In the genomic region with DNA sequence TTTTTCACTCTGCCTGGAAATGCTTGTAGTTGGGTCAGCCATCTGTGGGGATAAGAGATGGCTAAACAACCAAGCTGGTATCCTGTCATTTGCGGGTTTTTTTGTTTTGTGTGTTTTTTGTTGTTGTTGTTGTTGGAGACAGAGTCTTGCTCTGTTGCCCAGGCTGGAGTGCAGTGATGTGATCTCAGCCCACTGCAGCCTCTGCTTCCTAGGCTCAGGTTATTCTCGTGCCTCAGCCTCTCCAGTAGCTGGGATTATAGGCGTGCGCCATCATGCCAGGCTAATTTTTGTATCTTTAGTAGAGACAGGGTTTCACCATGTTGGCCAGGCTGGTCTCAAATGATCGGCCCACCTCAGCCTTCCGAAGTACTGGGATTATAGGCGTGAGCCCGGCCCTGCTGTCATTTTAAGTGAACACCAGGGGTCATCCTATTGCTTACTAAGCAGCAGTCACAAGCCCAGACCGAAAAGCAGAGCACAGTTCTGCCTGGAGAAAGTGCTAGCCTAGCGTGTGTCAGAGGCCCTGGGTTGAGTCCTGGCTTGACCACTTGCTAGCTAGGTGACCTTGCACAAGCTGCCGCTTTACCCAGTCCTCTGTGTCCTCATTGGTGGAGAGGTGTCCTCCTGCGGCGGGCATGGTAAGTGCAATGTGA, we compare ENCODE assay signal across 9 cellular contexts. TPM values are rescaled to one million over a fixed set of nuclear protein-coding genes. Genes with fewer than 3 reads are reported as not detected.
A peak's percentile ranks its signal among the peaks of the same experiment; 100 is the strongest.
DNase-seq lines count a peak whose midpoint lies in the region; ATAC-seq and TF ChIP-seq lines count a peak whose summit lies in the region.
"Had no signal": no experiment of that assay in that cellular context is flagged by ENCODE, and none has a peak within 500 bp of the region (broad histone marks: within the 10 kb centered on the region; RNA-seq: fewer than 3 reads in every experiment).

No MANE protein-coding gene starts in this region.

- H3K4me3 ChIP-seq in MM.1S (ENCODE audit: low read length), result no peak overlapping the region
- no peak overlapping the region for H3K4me3 ChIP-seq in smooth muscle cell

- H3K27me3 ChIP-seq in MM.1S (replicated peaks; ENCODE audit: insufficient read depth, low read length), result no peaks in the 10 kb centered on the region
- no peaks in the 10 kb centered on the region for H3K27me3 ChIP-seq in smooth muscle cell (ENCODE audit: low read depth)

- no peaks in the 10 kb centered on the region for H3K9me2 ChIP-seq in MM.1S (replicated peaks; ENCODE audit: insufficient read depth, low read length)

- DNase-seq in DMS153 treated with DMSO at 0.1 percent for 48 hours (lab: John Stamatoyannopoulos, UW; ENCODE audit: unreplicated experiment) (peak; percentile 0), DMS153 (lab: John Stamatoyannopoulos, UW) (no peak), MM.1S (peak; percentile 70), head of caudate nucleus (peak in 23 of 42 donors; percentile 13 to 74 (median 34)), smooth muscle cell (lab: John Stamatoyannopoulos, UW; ENCODE audit: unreplicated experiment) (peak; percentile 2), GOT3 (lab: John Stamatoyannopoulos, UW) (no peak)
- DNase-seq in activated CD8-positive, alpha-beta T cell treated with anti-CD3 and anti-CD28 coated beads, Interleukin-2, amount 10 ng/mL, durations not matched to agents 7 days and 5 days, result peak; percentile 41

- H2AFZ ChIP-seq in MM.1S (ENCODE audit: low read length), result no peak overlapping the region
- H2AFZ ChIP-seq in smooth muscle cell (ENCODE audit: low read depth), result no peak overlapping the region

- CTCF ChIA-PET in activated CD8-positive, alpha-beta T cell treated with anti-CD3 and anti-CD28 coated beads, Interleukin-2, amount 10 ng/mL, durations not matched to agents 7 days and 5 days (lab: Charles Lee), result interaction anchor here (0.9 to 1.0 kb wide), 2 partner anchors 13 to 34 kb away, joined by 4 read pairs; no protein-coding TSS in a partner anchor

- H3K9me3 Mint-ChIP-seq in activated CD8-positive, alpha-beta T cell treated with anti-CD3 and anti-CD28 coated beads, Interleukin-2, amount 10 ng/mL, durations not matched to agents 7 days and 5 days (ENCODE audit: insufficient read depth), result no peaks in the 10 kb centered on the region

- peak overlapping the region; percentile 8 for H3K4me3 Mint-ChIP-seq in activated CD8-positive, alpha-beta T cell treated with anti-CD3 and anti-CD28 coated beads, Interleukin-2, amount 10 ng/mL, durations not matched to agents 7 days and 5 days

- H3K27ac Mint-ChIP-seq in activated CD8-positive, alpha-beta T cell treated with anti-CD3 and anti-CD28 coated beads, Interleukin-2, amount 10 ng/mL, durations not matched to agents 7 days and 5 days, result peak overlapping the region; percentile 20

- H4K20me1 ChIP-seq in MM.1S (ENCODE audit: insufficient read depth, low read length) (0 out of 2 replicates have a peak, but pooled peaks cover 4% of the 10 kb centered on the region), smooth muscle cell (ENCODE audit: low read depth) (peaks cover 49% of the 10 kb centered on the region)

- POLR2A ChIA-PET in activated CD8-positive, alpha-beta T cell treated with anti-CD3 and anti-CD28 coated beads, Interleukin-2, amount 10 ng/mL, durations not matched to agents 7 days and 5 days (lab: Charles Lee), result no interaction called here

- H3K79me2 ChIP-seq in MM.1S (ENCODE audit: low read length), result peaks cover 84% of the 10 kb centered on the region
- H3K79me2 ChIP-seq in smooth muscle cell (ENCODE audit: low read depth), result peaks cover 58% of the 10 kb centered on the region

- H3K27ac ChIP-seq in MM.1S (ENCODE audit: low read length) (no peak overlapping the region), smooth muscle cell (ENCODE audit: low read depth) (no peak overlapping the region)
- H3K27ac ChIP-seq: 22Rv1 had no signal

- ATAC-seq in activated CD8-positive, alpha-beta T cell treated with anti-CD3 and anti-CD28 coated beads, Interleukin-2, amount 10 ng/mL, durations not matched to agents 7 days and 5 days, result no peak
- no peak for ATAC-seq in HG03175 (IDR thresholded peaks at IDR 0.05; ENCODE audit: unreplicated experiment)

- no peaks in the 10 kb centered on the region for H3K27me3 Mint-ChIP-seq in activated CD8-positive, alpha-beta T cell treated with anti-CD3 and anti-CD28 coated beads, Interleukin-2, amount 10 ng/mL, durations not matched to agents 7 days and 5 days (ENCODE audit: low read depth)

- no peaks in the 10 kb centered on the region for H3K9me3 ChIP-seq in MM.1S (replicated peaks; ENCODE audit: insufficient read depth, low read length)
- H3K9me3 ChIP-seq in smooth muscle cell (replicated peaks; ENCODE audit: low read depth), result no peaks in the 10 kb centered on the region

- 65% methylated on average over 13 of the region's 13 CpGs for WGBS in smooth muscle cell (ENCODE audit: low lambda C conversion rate)

- intact Hi-C loops in head of caudate nucleus (cut with DNase I), result loop anchor here (10.0 kb wide), 2 partner anchors 65 to 135 kb away; partner anchors contain the start of genes ALKBH5 and FLII

- H3K4me1 Mint-ChIP-seq in activated CD8-positive, alpha-beta T cell treated with anti-CD3 and anti-CD28 coated beads, Interleukin-2, amount 10 ng/mL, durations not matched to agents 7 days and 5 days (ENCODE audit: low read depth), result peaks cover 52% of the 10 kb centered on the region

- H3K4me2 ChIP-seq in MM.1S (ENCODE audit: low read depth, low read length), result no peak overlapping the region
- peak overlapping the region; percentile 3 for H3K4me2 ChIP-seq in smooth muscle cell

- H3K4me1 ChIP-seq in MM.1S (ENCODE audit: low read length), result peaks cover 44% of the 10 kb centered on the region
- peaks cover 21% of the 10 kb centered on the region for H3K4me1 ChIP-seq in smooth muscle cell (ENCODE audit: low read depth)

- peaks cover 53% of the 10 kb centered on the region for H3K36me3 Mint-ChIP-seq in activated CD8-positive, alpha-beta T cell treated with anti-CD3 and anti-CD28 coated beads, Interleukin-2, amount 10 ng/mL, durations not matched to agents 7 days and 5 days (ENCODE audit: low read depth)

- H3K36me3 ChIP-seq in MM.1S (replicated peaks; ENCODE audit: insufficient read depth, low read length) (no peaks in the 10 kb centered on the region), smooth muscle cell (ENCODE audit: low read depth) (peaks cover 5% of the 10 kb centered on the region)

- TF ChIP-seq CTCF in MM.1S (IDR thresholded peaks at IDR 0.05; ENCODE audit: low read length) (peak; percentile 50), smooth muscle cell (IDR thresholded peaks at IDR 0.05; ENCODE audit: borderline replicate concordance, insufficient read depth, poor library complexity, severe bottlenecking) (peak; percentile 50)

- H3F3A ChIP-seq in MM.1S (ENCODE audit: insufficient read depth, low read length) (peaks cover 10% of the 10 kb centered on the region), smooth muscle cell (ENCODE audit: low read depth) (peaks cover 3% of the 10 kb centered on the region)

- H3K9ac ChIP-seq in MM.1S (ENCODE audit: low read length) (no peak overlapping the region), smooth muscle cell (ENCODE audit: low read depth) (no peak overlapping the region)

RNA-seq across cellular contexts. Expression of gene SMCR8, which starts 4.6 kb away (rescaled TPM):
- total RNA-seq in activated CD8-positive, alpha-beta T cell treated with anti-CD3 and anti-CD28 coated beads, Interleukin-2, amount 10 ng/mL, durations not matched to agents 7 days and 5 days, result 10 to 100 TPM; 23.7 TPM
- total RNA-seq in smooth muscle cell, result 10.4 and 12.6 TPM in 2 replicates
- 3.3 and 4.5 TPM in 2 replicates for polyA plus RNA-seq in smooth muscle cell

RNA-seq across cellular contexts. Expression of gene TOP3A, which starts 4.9 kb away (rescaled TPM):
- total RNA-seq in activated CD8-positive, alpha-beta T cell treated with anti-CD3 and anti-CD28 coated beads, Interleukin-2, amount 10 ng/mL, durations not matched to agents 7 days and 5 days, result 10 to 100 TPM; 75.9 to 77.3 TPM
- total RNA-seq in smooth muscle cell, result 19.9 and 40.9 TPM in 2 replicates
- polyA plus RNA-seq in smooth muscle cell, result 14.6 and 22.9 TPM in 2 replicates

RNA-seq across cellular contexts. Expression of gene SHMT1, which starts 43.6 kb away (rescaled TPM):
- 10 to 100 TPM; 60.7 to 61.8 TPM for total RNA-seq in activated CD8-positive, alpha-beta T cell treated with anti-CD3 and anti-CD28 coated beads, Interleukin-2, amount 10 ng/mL, durations not matched to agents 7 days and 5 days
- 4.1 and 5.9 TPM in 2 replicates for total RNA-seq in smooth muscle cell
- polyA plus RNA-seq in smooth muscle cell, result 8.5 and 10.3 TPM in 2 replicates

RNA-seq across cellular contexts. Expression of gene EVPLL, which starts 57.8 kb away (rescaled TPM):
- total RNA-seq in activated CD8-positive, alpha-beta T cell treated with anti-CD3 and anti-CD28 coated beads, Interleukin-2, amount 10 ng/mL, durations not matched to agents 7 days and 5 days, result not detected
- not detected in 2 replicates for total RNA-seq in smooth muscle cell
- polyA plus RNA-seq in smooth muscle cell, result not detected in 2 replicates

RNA-seq across cellular contexts. Expression of gene MIEF2, which starts 59.3 kb away (rescaled TPM):
- total RNA-seq in activated CD8-positive, alpha-beta T cell treated with anti-CD3 and anti-CD28 coated beads, Interleukin-2, amount 10 ng/mL, durations not matched to agents 7 days and 5 days, result 10 to 100 TPM in 1 of 2 experiments, 1 to 10 TPM in 1; 9.0 to 11.1 TPM
- total RNA-seq in smooth muscle cell, result 10.4 and 12.0 TPM in 2 replicates
- 13.5 and 14.3 TPM in 2 replicates for polyA plus RNA-seq in smooth muscle cell

Comparison
In these comparisons a context has a peak if more than half of its experiments do, and no peak if none do; other contexts are left out.
1. DNase-seq: peak in DMS153 treated with DMSO at 0.1 percent for 48 hours (single experiment), MM.1S (single experiment), activated CD8-positive, alpha-beta T cell treated with anti-CD3 and anti-CD28 coated beads, Interleukin-2, amount 10 ng/mL, durations not matched to agents 7 days and 5 days (single experiment), head of caudate nucleus (23 of 42) and smooth muscle cell (single experiment); none in DMS153 (single experiment) and GOT3 (single experiment).